Comparison of ENCODE assay signal across 1 cellular context in genomic region chr2:213475433-213475832, GRCh38.
A peak's percentile ranks its signal among the peaks of the same experiment; 100 is the strongest.
TF ChIP-seq lines count a peak whose summit lies in the region.

No MANE protein-coding gene starts in this region.

TF ChIP-seq in H1, 55 proteins besides CTCF, POLR2A, EP300 and RAD21:
- TF ChIP-seq EGR1 (IDR thresholded peaks at IDR 0.05; ENCODE audit: borderline replicate concordance, low read depth, low read length) (no peak), CBX5 (IDR thresholded peaks at IDR 0.05; ENCODE audit: low read depth, low read length) (0 out of 2 replicates have a peak, but pooled peaks have one; percentile 58)
